ENCODE assay signal across 32 cellular contexts in the genomic region with DNA sequence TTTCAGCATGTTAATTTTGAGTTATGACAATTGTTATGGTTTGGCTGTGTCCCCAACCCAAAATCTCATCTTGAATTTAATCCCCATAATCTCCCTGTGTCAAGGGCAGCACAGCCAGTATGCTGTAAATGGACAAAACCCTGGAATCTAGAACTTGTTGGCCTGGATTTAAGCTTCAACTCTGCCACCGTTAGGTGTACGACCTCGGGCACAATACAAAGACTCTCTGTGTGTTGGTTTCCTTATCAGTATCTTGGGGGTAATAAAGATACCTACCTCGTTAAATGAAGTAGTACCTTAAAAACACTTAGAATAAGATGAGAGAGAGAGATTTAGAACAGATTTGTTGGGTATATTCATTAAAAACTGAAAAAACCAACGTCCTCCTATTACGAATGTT.
"Had no signal": no experiment of that assay in that cellular context is flagged by ENCODE, and none has a peak within 500 bp of the region (broad histone marks: within the 10 kb centered on the region; RNA-seq: fewer than 3 reads in every experiment).

No MANE protein-coding gene starts in this region.

- H3K27me3 Mint-ChIP-seq: activated B cell treated with CpG ODN at 0.5 μM for 24 hours; activated CD4-positive, alpha-beta memory T cell treated with anti-CD3 and anti-CD28 coated beads for 36 hours; activated CD8-positive, alpha-beta memory T cell treated with anti-CD3 and anti-CD28 coated beads, Interleukin-2, amount 10 ng/mL, durations not matched to agents 7 days and 5 days; activated naive CD4-positive, alpha-beta T cell treated with anti-CD3 and anti-CD28 coated beads, Interleukin-2, amount 50 U/mL, for 24 hours; activated naive CD8-positive, alpha-beta T cell treated with anti-CD3 and anti-CD28 coated beads for 36 hours; activated naive CD8-positive, alpha-beta T cell treated with anti-CD3 and anti-CD28 coated beads, Interleukin-2, amount 50 U/mL, for 24 hours; effector memory CD8-positive, alpha-beta T cell had no signal

- H3K4me3 ChIP-seq: adrenal gland, body of pancreas, esophagus squamous epithelium, gastroesophageal sphincter, heart right ventricle had no signal

- H3K9me3 ChIP-seq: adrenal gland, body of pancreas, esophagus squamous epithelium, gastroesophageal sphincter had no signal

- ATAC-seq: activated CD4-positive, CD25-positive, alpha-beta regulatory T cell treated with anti-CD3 and anti-CD28 coated beads, Interleukin-2, amount 50 U/mL, for 24 hours; activated CD8-positive, alpha-beta memory T cell treated with anti-CD3 and anti-CD28 coated beads, Interleukin-2, amount 10 ng/mL, durations not matched to agents 7 days and 5 days; activated CD8-positive, alpha-beta T cell treated with anti-CD3 and anti-CD28 coated beads, Interleukin-2, amount 10 ng/mL, durations not matched to agents 7 days and 5 days; activated naive CD8-positive, alpha-beta T cell treated with anti-CD3 and anti-CD28 coated beads, Interleukin-2, amount 50 U/mL, for 24 hours; body of pancreas; effector memory CD8-positive, alpha-beta T cell; gastroesophageal sphincter; heart right ventricle had no signal

- H3K9me3 Mint-ChIP-seq: activated B cell treated with CpG ODN at 0.5 μM for 24 hours; activated naive CD8-positive, alpha-beta T cell treated with anti-CD3 and anti-CD28 coated beads, Interleukin-2, amount 50 U/mL, for 24 hours; activated T-helper 1 cell treated with anti-CD3 and anti-CD28 coated beads, Interleukin-12 subunit alpha, Interleukin-12 subunit beta, Interleukin-2, Interleukin-4 antibody, amounts not matched to agents 30 ng/mL and 10 ng/mL and 1 ng/mL, durations not matched to agents 14 hours and 24 hours and 36 hours had no signal

- DNase-seq: activated B cell treated with CpG ODN at 0.5 μM for 24 hours; activated CD4-positive, alpha-beta memory T cell treated with anti-CD3 and anti-CD28 coated beads for 36 hours; activated CD4-positive, alpha-beta T cell treated with anti-CD3 and anti-CD28 coated beads for 48 hours; activated CD8-positive, alpha-beta memory T cell treated with anti-CD3 and anti-CD28 coated beads, Interleukin-2, amount 10 ng/mL, durations not matched to agents 7 days and 5 days; activated CD8-positive, alpha-beta memory T cell treated with anti-CD3 and anti-CD28 coated beads, Interleukin-2, amount 50 U/mL, for 4 hours; activated CD8-positive, alpha-beta T cell treated with anti-CD3 and anti-CD28 coated beads, Interleukin-2, amount 10 ng/mL, durations not matched to agents 7 days and 5 days; activated effector memory CD4-positive, alpha-beta T cell treated with anti-CD3 and anti-CD28 coated beads, Interleukin-2, amount 50 U/mL, for 16 hours; activated naive CD4-positive, alpha-beta T cell treated with anti-CD3 and anti-CD28 coated beads for 36 hours; activated naive CD8-positive, alpha-beta T cell treated with anti-CD3 and anti-CD28 coated beads for 36 hours; activated naive CD8-positive, alpha-beta T cell treated with anti-CD3 and anti-CD28 coated beads, Interleukin-2, amount 50 U/mL, for 24 hours; activated T-cell treated with anti-CD3 and anti-CD28 coated beads, Interleukin-2, amount 50 U/mL, for 1 hour; activated T-cell treated with anti-CD3 and anti-CD28 coated beads, Interleukin-2, amount 50 U/mL, for 48 hours; adrenal gland; amygdala; aorta; body of pancreas; caudate nucleus; cortex of kidney; dermis blood vessel endothelial cell; effector CD4-positive, alpha-beta T cell; effector memory CD8-positive, alpha-beta T cell; esophagus squamous epithelium; foreskin melanocyte; heart right ventricle; T1000; WERI-Rb-1 had no signal

- H3K27me3 ChIP-seq: adrenal gland, body of pancreas, esophagus squamous epithelium, gastroesophageal sphincter, heart right ventricle had no signal

- H3K4me3 Mint-ChIP-seq: activated B cell treated with CpG ODN at 0.5 μM for 24 hours; activated CD4-positive, alpha-beta memory T cell treated with anti-CD3 and anti-CD28 coated beads for 36 hours; activated CD8-positive, alpha-beta memory T cell treated with anti-CD3 and anti-CD28 coated beads, Interleukin-2, amount 10 ng/mL, durations not matched to agents 7 days and 5 days; activated CD8-positive, alpha-beta T cell treated with anti-CD3 and anti-CD28 coated beads, Interleukin-2, amount 10 ng/mL, durations not matched to agents 7 days and 5 days; activated naive CD4-positive, alpha-beta T cell treated with anti-CD3 and anti-CD28 coated beads for 36 hours; activated naive CD4-positive, alpha-beta T cell treated with anti-CD3 and anti-CD28 coated beads, Interleukin-2, amount 50 U/mL, for 24 hours; activated naive CD8-positive, alpha-beta T cell treated with anti-CD3 and anti-CD28 coated beads for 36 hours; activated naive CD8-positive, alpha-beta T cell treated with anti-CD3 and anti-CD28 coated beads, Interleukin-2, amount 50 U/mL, for 24 hours; activated T-helper 1 cell treated with anti-CD3 and anti-CD28 coated beads, Interleukin-12 subunit alpha, Interleukin-12 subunit beta, Interleukin-2, Interleukin-4 antibody, amounts not matched to agents 30 ng/mL and 10 ng/mL and 1 ng/mL, durations not matched to agents 14 hours and 24 hours and 36 hours; effector memory CD8-positive, alpha-beta T cell; T-helper 1 cell treated with Interleukin-12 subunit alpha and Interleukin-12 subunit beta and Interleukin-4 antibody, amounts not matched to agents 30 μg/mL and 1 μg/mL, for 36 hours had no signal

- H3K27ac ChIP-seq: adrenal gland, body of pancreas, esophagus squamous epithelium, gastroesophageal sphincter, heart right ventricle, WERI-Rb-1 had no signal

- H3K36me3 ChIP-seq: adrenal gland, esophagus squamous epithelium, gastroesophageal sphincter, heart right ventricle, WERI-Rb-1 had no signal

- H3K27ac Mint-ChIP-seq: activated B cell treated with CpG ODN at 0.5 μM for 24 hours; activated CD4-positive, alpha-beta memory T cell treated with anti-CD3 and anti-CD28 coated beads for 36 hours; activated CD8-positive, alpha-beta memory T cell treated with anti-CD3 and anti-CD28 coated beads, Interleukin-2, amount 10 ng/mL, durations not matched to agents 7 days and 5 days; activated CD8-positive, alpha-beta T cell treated with anti-CD3 and anti-CD28 coated beads, Interleukin-2, amount 10 ng/mL, durations not matched to agents 7 days and 5 days; activated naive CD4-positive, alpha-beta T cell treated with anti-CD3 and anti-CD28 coated beads for 36 hours; activated naive CD4-positive, alpha-beta T cell treated with anti-CD3 and anti-CD28 coated beads, Interleukin-2, amount 50 U/mL, for 24 hours; activated naive CD8-positive, alpha-beta T cell treated with anti-CD3 and anti-CD28 coated beads for 36 hours; activated naive CD8-positive, alpha-beta T cell treated with anti-CD3 and anti-CD28 coated beads, Interleukin-2, amount 50 U/mL, for 24 hours; activated T-helper 1 cell treated with anti-CD3 and anti-CD28 coated beads, Interleukin-12 subunit alpha, Interleukin-12 subunit beta, Interleukin-2, Interleukin-4 antibody, amounts not matched to agents 30 ng/mL and 10 ng/mL and 1 ng/mL, durations not matched to agents 14 hours and 24 hours and 36 hours; activated T-helper 2 cell treated with anti-CD3 and anti-CD28 coated beads, Interferon-gamma antibody, Interleukin-2, Interleukin-4, amounts not matched to agents 10 μg/mL and 5 μg/mL and 100 μg/mL, durations not matched to agents 14 hours and 24 hours and 36 hours; effector memory CD8-positive, alpha-beta T cell; T-helper 1 cell treated with Interleukin-12 subunit alpha and Interleukin-12 subunit beta and Interleukin-4 antibody, amounts not matched to agents 30 μg/mL and 1 μg/mL, for 36 hours had no signal

- H3K4me1 ChIP-seq: adrenal gland, body of pancreas, esophagus squamous epithelium, gastroesophageal sphincter, heart right ventricle had no signal

- H3K4me1 Mint-ChIP-seq: activated B cell treated with CpG ODN at 0.5 μM for 24 hours; activated CD8-positive, alpha-beta memory T cell treated with anti-CD3 and anti-CD28 coated beads, Interleukin-2, amount 10 ng/mL, durations not matched to agents 7 days and 5 days; activated naive CD4-positive, alpha-beta T cell treated with anti-CD3 and anti-CD28 coated beads, Interleukin-2, amount 50 U/mL, for 24 hours; activated naive CD8-positive, alpha-beta T cell treated with anti-CD3 and anti-CD28 coated beads for 36 hours; activated naive CD8-positive, alpha-beta T cell treated with anti-CD3 and anti-CD28 coated beads, Interleukin-2, amount 50 U/mL, for 24 hours had no signal

- H3K36me3 Mint-ChIP-seq: activated CD4-positive, alpha-beta memory T cell treated with anti-CD3 and anti-CD28 coated beads for 36 hours; activated CD8-positive, alpha-beta memory T cell treated with anti-CD3 and anti-CD28 coated beads, Interleukin-2, amount 10 ng/mL, durations not matched to agents 7 days and 5 days; activated naive CD4-positive, alpha-beta T cell treated with anti-CD3 and anti-CD28 coated beads, Interleukin-2, amount 50 U/mL, for 24 hours; activated naive CD8-positive, alpha-beta T cell treated with anti-CD3 and anti-CD28 coated beads for 36 hours had no signal
